1 cellular context compared by ENCODE assay signal in the genomic region with DNA sequence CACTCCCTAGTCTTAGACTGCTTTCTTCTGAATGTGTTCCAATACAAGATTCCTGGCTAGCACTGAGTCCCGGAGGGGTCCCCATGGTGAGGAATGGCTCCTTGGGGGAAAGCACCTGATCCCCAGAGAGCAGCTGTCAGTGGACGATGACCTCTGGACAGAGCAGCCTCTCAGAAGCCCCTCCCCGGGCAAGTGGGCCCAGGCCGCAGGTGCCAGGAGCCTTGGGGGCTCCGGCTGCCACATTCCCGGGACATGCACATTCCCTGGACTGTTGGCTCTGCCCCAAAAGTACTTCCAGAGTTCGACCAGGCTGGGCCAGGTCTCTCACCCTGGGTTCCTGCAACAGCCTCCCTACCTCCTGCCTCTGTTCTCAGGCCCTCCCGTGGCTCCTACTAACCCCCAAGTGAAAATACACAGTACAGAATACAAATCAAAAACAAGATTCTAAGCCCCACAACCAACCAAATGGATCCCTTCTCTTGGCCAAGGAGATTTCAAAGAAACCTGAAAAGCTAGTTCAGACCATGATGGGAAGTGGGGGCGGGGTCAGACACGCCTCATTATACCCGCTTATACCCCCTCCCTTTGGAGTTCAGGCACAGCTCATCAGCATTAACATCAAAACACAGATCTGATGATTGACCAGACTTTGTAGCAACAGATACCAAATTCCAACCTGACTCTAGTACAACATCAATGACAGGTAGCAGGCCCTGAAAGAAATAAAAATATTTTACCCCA.
TF ChIP-seq lines count a peak whose summit lies in the region.

No MANE protein-coding gene starts in this region.

TF ChIP-seq in HCT116, 20 proteins besides CTCF, POLR2A, EP300 and RAD21:
- TF ChIP-seq, protein P1, sequence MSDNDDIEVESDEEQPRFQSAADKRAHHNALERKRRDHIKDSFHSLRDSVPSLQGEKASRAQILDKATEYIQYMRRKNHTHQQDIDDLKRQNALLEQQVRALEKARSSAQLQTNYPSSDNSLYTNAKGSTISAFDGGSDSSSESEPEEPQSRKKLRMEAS (IDR thresholded peaks at IDR 0.05) = no peak
- TF ChIP-seq EGR1 (IDR thresholded peaks at IDR 0.05; ENCODE audit: low read depth) = no peak
- no peak for TF ChIP-seq CBX3 (IDR thresholded peaks at IDR 0.05; ENCODE audit: low read depth)
- no peak for TF ChIP-seq ELF1 (IDR thresholded peaks at IDR 0.05; ENCODE audit: borderline replicate concordance, low read depth)
- TF ChIP-seq EZH2 (IDR thresholded peaks at IDR 0.05) = no peak
- TF ChIP-seq, protein P2, sequence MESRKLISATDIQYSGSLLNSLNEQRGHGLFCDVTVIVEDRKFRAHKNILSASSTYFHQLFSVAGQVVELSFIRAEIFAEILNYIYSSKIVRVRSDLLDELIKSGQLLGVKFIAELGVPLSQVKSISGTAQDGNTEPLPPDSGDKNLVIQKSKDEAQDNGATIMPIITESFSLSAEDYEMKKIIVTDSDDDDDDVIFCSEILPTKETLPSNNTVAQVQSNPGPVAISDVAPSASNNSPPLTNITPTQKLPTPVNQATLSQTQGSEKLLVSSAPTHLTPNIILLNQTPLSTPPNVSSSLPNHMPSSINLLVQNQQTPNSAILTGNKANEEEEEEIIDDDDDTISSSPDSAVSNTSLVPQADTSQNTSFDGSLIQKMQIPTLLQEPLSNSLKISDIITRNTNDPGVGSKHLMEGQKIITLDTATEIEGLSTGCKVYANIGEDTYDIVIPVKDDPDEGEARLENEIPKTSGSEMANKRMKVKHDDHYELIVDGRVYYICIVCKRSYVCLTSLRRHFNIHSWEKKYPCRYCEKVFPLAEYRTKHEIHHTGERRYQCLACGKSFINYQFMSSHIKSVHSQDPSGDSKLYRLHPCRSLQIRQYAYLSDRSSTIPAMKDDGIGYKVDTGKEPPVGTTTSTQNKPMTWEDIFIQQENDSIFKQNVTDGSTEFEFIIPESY (IDR thresholded peaks at IDR 0.05; ENCODE audit: extremely low read depth, insufficient replicate concordance, low read length) = no peak
- no peak for TF ChIP-seq ZFX (IDR thresholded peaks at IDR 0.05)
- no peak for TF ChIP-seq EZH2phosphoT487 (IDR thresholded peaks at IDR 0.05; ENCODE audit: borderline replicate concordance)
- no peak for TF ChIP-seq ZNF274 (IDR thresholded peaks at IDR 0.05; ENCODE audit: low read depth, low read length)
- no peak for TF ChIP-seq SP1 (IDR thresholded peaks at IDR 0.05; ENCODE audit: low read depth)
- TF ChIP-seq CEBPB (IDR thresholded peaks at IDR 0.05; ENCODE audit: low read depth) = no peak
- no peak for TF ChIP-seq JUND (IDR thresholded peaks at IDR 0.05)
- no peak for TF ChIP-seq SIN3A (IDR thresholded peaks at IDR 0.05; ENCODE audit: low read depth)
- no peak for TF ChIP-seq SRF (IDR thresholded peaks at IDR 0.05; ENCODE audit: low read depth)
- no peak for TF ChIP-seq FOSL1 (IDR thresholded peaks at IDR 0.05; ENCODE audit: low read depth)
- no peak for TF ChIP-seq POLR2AphosphoS5 (IDR thresholded peaks at IDR 0.05; ENCODE audit: low read depth, low read length)
- TF ChIP-seq, protein P3, sequence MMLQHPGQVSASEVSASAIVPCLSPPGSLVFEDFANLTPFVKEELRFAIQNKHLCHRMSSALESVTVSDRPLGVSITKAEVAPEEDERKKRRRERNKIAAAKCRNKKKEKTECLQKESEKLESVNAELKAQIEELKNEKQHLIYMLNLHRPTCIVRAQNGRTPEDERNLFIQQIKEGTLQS (IDR thresholded peaks at IDR 0.05) = no peak
